Comparison of ENCODE assay signal across 8 cellular contexts in genomic region chr21:36429672-36430546, GRCh38. TPM values are rescaled to one million over a fixed set of nuclear protein-coding genes. Genes with fewer than 3 reads are reported as not detected.
DNase-seq lines count a peak whose midpoint lies in the region; ATAC-seq and TF ChIP-seq lines count a peak whose summit lies in the region.

No MANE protein-coding gene starts in this region.

- H3K4me1 ChIP-seq in effector memory CD4-positive, alpha-beta T cell (ENCODE audit: control insufficient read depth, insufficient read depth, low read length, poor library complexity, severe bottlenecking) = no peaks in the 10 kb centered on the region
- H3K4me1 ChIP-seq in mucosa of descending colon (ENCODE audit: low read depth) = no peaks in the 10 kb centered on the region

- ATAC-seq in GM18511 (IDR thresholded peaks at IDR 0.05; ENCODE audit: unreplicated experiment) (peak; percentile 96), HG02678 (IDR thresholded peaks at IDR 0.05; ENCODE audit: unreplicated experiment) (peak; percentile 81), mucosa of descending colon (peak; percentile 79)
- peak; percentile 98 for ATAC-seq in activated CD8-positive, alpha-beta T cell treated with anti-CD3 and anti-CD28 coated beads for 36 hours

- no peaks in the 10 kb centered on the region for H3K9me3 ChIP-seq in effector memory CD4-positive, alpha-beta T cell (ENCODE audit: control insufficient read depth, low read length)
- no peaks in the 10 kb centered on the region for H3K9me3 ChIP-seq in mucosa of descending colon

- no peaks in the 10 kb centered on the region for H3K9me3 Mint-ChIP-seq in activated CD8-positive, alpha-beta T cell treated with anti-CD3 and anti-CD28 coated beads for 36 hours

- no peaks in the 10 kb centered on the region for H3K36me3 Mint-ChIP-seq in activated CD8-positive, alpha-beta T cell treated with anti-CD3 and anti-CD28 coated beads for 36 hours (ENCODE audit: low read depth)

- no peak overlapping the region for H3K27ac ChIP-seq in effector memory CD4-positive, alpha-beta T cell (ENCODE audit: insufficient read depth, low read length, poor library complexity, severe bottlenecking)

- peaks cover 19% of the 10 kb centered on the region for H3K27me3 Mint-ChIP-seq in activated CD8-positive, alpha-beta T cell treated with anti-CD3 and anti-CD28 coated beads for 36 hours

- peak overlapping the region; percentile 87 for H3K27ac Mint-ChIP-seq in activated CD8-positive, alpha-beta T cell treated with anti-CD3 and anti-CD28 coated beads for 36 hours

- no peaks in the 10 kb centered on the region for H3K27me3 ChIP-seq in effector memory CD4-positive, alpha-beta T cell (replicated peaks; ENCODE audit: control insufficient read depth, insufficient read depth, low read length, poor library complexity, severe bottlenecking)

- no peaks in the 10 kb centered on the region for H3K36me3 ChIP-seq in effector memory CD4-positive, alpha-beta T cell (ENCODE audit: control insufficient read depth, insufficient read depth, low read length)
- no peaks in the 10 kb centered on the region for H3K36me3 ChIP-seq in mucosa of descending colon (ENCODE audit: low read depth)

- peak overlapping the region; percentile 37 for H3K4me3 ChIP-seq in effector memory CD4-positive, alpha-beta T cell (ENCODE audit: insufficient read depth, low read depth, low read length, poor library complexity, severe bottlenecking)
- H3K4me3 ChIP-seq in mucosa of descending colon = no peak overlapping the region

- CTCF ChIA-PET in activated CD8-positive, alpha-beta T cell treated with anti-CD3 and anti-CD28 coated beads for 36 hours (lab: Charles Lee) = interaction anchor here (1.1 to 1.6 kb wide), 5 partner anchors 9 to 318 kb away, joined by 3 to 4 read pairs (median 3); no protein-coding TSS in a partner anchor

- DNase-seq in NCI-H2107 (lab: John Stamatoyannopoulos, UW) = peak; percentile 75
- DNase-seq in activated CD8-positive, alpha-beta T cell treated with anti-CD3 and anti-CD28 coated beads for 36 hours = peak; percentile 93
- DNase-seq in effector memory CD4-positive, alpha-beta T cell = peak in 2 of 3 donors; percentile 30
- peak; percentile 26 to 68 (median 41) for DNase-seq in mucosa of descending colon
- DNase-seq in stimulated activated CD8-positive, alpha-beta memory T cell treated with anti-CD3 and anti-CD28 coated beads, Interleukin-4, amount 100 ng/mL, for 48 hours = peak; percentile 84
- no peak for DNase-seq in NCI-H1436 (lab: John Stamatoyannopoulos, UW)

- TF ChIP-seq CTCF in activated CD8-positive, alpha-beta T cell treated with anti-CD3 and anti-CD28 coated beads for 36 hours (IDR thresholded peaks at IDR 0.05) = no peak
- TF ChIP-seq CTCF in mucosa of descending colon (IDR thresholded peaks at IDR 0.05) = no peak

- intact Hi-C loops in activated CD8-positive, alpha-beta T cell treated with anti-CD3 and anti-CD28 coated beads for 36 hours (cut with micrococcal nuclease) = no loop called here
- intact Hi-C loops in mucosa of descending colon (cut with DNase I, micrococcal nuclease) = no loop called here

- peaks cover 15% of the 10 kb centered on the region for H3K4me1 Mint-ChIP-seq in activated CD8-positive, alpha-beta T cell treated with anti-CD3 and anti-CD28 coated beads for 36 hours (ENCODE audit: low read depth)

- peak overlapping the region; percentile 69 for H3K4me3 Mint-ChIP-seq in activated CD8-positive, alpha-beta T cell treated with anti-CD3 and anti-CD28 coated beads for 36 hours

- POLR2A ChIA-PET in activated CD8-positive, alpha-beta T cell treated with anti-CD3 and anti-CD28 coated beads for 36 hours (lab: Charles Lee) = interaction anchor here (0.9 kb wide), 1 partner anchor 16 kb away, joined by 3 read pairs; no protein-coding TSS in a partner anchor

RNA-seq across cellular contexts. Expression of gene CHAF1B, which starts 44.7 kb away (rescaled TPM):
- 10 to 100 TPM; 30.9 to 34.7 TPM for total RNA-seq in activated CD8-positive, alpha-beta T cell treated with anti-CD3 and anti-CD28 coated beads for 36 hours
- total RNA-seq in mucosa of descending colon = 1 to 10 TPM; 1.4 to 4.7 (median 1.5) TPM

RNA-seq across cellular contexts. Expression of gene CLDN14, which starts 50.0 kb away (rescaled TPM):
- total RNA-seq in activated CD8-positive, alpha-beta T cell treated with anti-CD3 and anti-CD28 coated beads for 36 hours = not detected
- under 1 TPM in 1 of 3 donors, not detected in 2; 0.63 TPM for total RNA-seq in mucosa of descending colon

Comparison
In these comparisons a context has a peak if more than half of its experiments do, and no peak if none do; other contexts are left out.
1. RNA of gene CHAF1B, which starts 44.7 kb away (total RNA-seq): 30.9 to 34.7 TPM in activated CD8-positive, alpha-beta T cell treated with anti-CD3 and anti-CD28 coated beads for 36 hours; 1.4 to 4.7 TPM in mucosa of descending colon; every median in the first group is over 4 times any median in the second.
2. Peak in every context shown above with its lines, with median percentiles within 50 percentile points of each other: ATAC-seq.